Comparison of ENCODE assay signal across 8 cellular contexts in genomic region chr2:24971300-24971549, GRCh38. TPM values are rescaled to one million over a fixed set of nuclear protein-coding genes. Genes with fewer than 3 reads are reported as not detected.
DNase-seq lines count a peak whose midpoint lies in the region; ATAC-seq and TF ChIP-seq lines count a peak whose summit lies in the region.

No MANE protein-coding gene starts in this region.

- H3K9ac ChIP-seq in BLaER1 treated with 17β-estradiol and CSF1 and Interleukin-3, amounts not matched to agents 10 nM and 100 nM: peak overlapping the region; percentile 90 to 99 (median 94)
- peak overlapping the region; percentile 98 for H3K9ac ChIP-seq in adipocyte (ENCODE audit: low read length)

- no peaks in the 10 kb centered on the region; a peak in 1 of 22 replicates for H4K20me1 ChIP-seq in BLaER1 treated with 17β-estradiol and CSF1 and Interleukin-3, amounts not matched to agents 10 nM and 100 nM

- ATAC-seq in HG02759 (IDR thresholded peaks at IDR 0.05; ENCODE audit: unreplicated experiment): peak; percentile 1
- ATAC-seq in GM18868 (IDR thresholded peaks at IDR 0.05; ENCODE audit: unreplicated experiment): no peak
- no peak for ATAC-seq in GM18502 (IDR thresholded peaks at IDR 0.05; ENCODE audit: poor library complexity, unreplicated experiment)

- no peak for TF ChIP-seq CTCF in spleen (IDR thresholded peaks at IDR 0.05 in 8 of 11, conservative IDR thresholded peaks at IDR 0.05 in 3 of 11)

- peaks cover 7 to 23% (median 17%) of the 10 kb centered on the region in 10 experiments; a peak in 19 of 20 replicates for H3K4me1 ChIP-seq in BLaER1 treated with 17β-estradiol and CSF1 and Interleukin-3, amounts not matched to agents 10 nM and 100 nM
- H3K4me1 ChIP-seq in adipocyte (ENCODE audit: control insufficient read depth, insufficient read depth, low read length) (peaks cover 21% of the 10 kb centered on the region), spleen (peaks cover 4 to 49% (median 30%) of the 10 kb centered on the region in 6 donors)

- DNase-seq in adipocyte (ENCODE audit: low read depth) (no peak), spleen (no peak), T1000 (lab: John Stamatoyannopoulos, UW) (no peak)

- TF ChIP-seq POLR2A in spleen (IDR thresholded peaks at IDR 0.05): no peak

- H3K4me2 ChIP-seq in BLaER1 treated with 17β-estradiol and CSF1 and Interleukin-3, amounts not matched to agents 10 nM and 100 nM: peak overlapping the region; percentile 79 to 97 (median 87)

- no peaks in the 10 kb centered on the region for H3K9me3 ChIP-seq in BLaER1 treated with 17β-estradiol and CSF1 and Interleukin-3, amounts not matched to agents 10 nM and 100 nM (replicated peaks in 1 of 11)
- H3K9me3 ChIP-seq in adipocyte (ENCODE audit: control insufficient read depth, low read length): no peaks in the 10 kb centered on the region
- H3K9me3 ChIP-seq in spleen: no peaks in the 10 kb centered on the region

- intact Hi-C loops in spleen (cut with DNase I; ENCODE audit: low total_unique reads): no loop called here

- H3K27me3 ChIP-seq in BLaER1 treated with 17β-estradiol and CSF1 and Interleukin-3, amounts not matched to agents 10 nM and 100 nM: no peaks in the 10 kb centered on the region
- H3K27me3 ChIP-seq in adipocyte (replicated peaks; ENCODE audit: control insufficient read depth, insufficient read depth, low read length): no peaks in the 10 kb centered on the region
- no peaks in the 10 kb centered on the region for H3K27me3 ChIP-seq in spleen (replicated peaks in 1 of 7)

- H3K36me3 ChIP-seq in BLaER1 treated with 17β-estradiol and CSF1 and Interleukin-3, amounts not matched to agents 10 nM and 100 nM: peaks cover 12 to 17% (median 13%) of the 10 kb centered on the region in 11 experiments
- peaks cover 11% of the 10 kb centered on the region for H3K36me3 ChIP-seq in adipocyte (ENCODE audit: control insufficient read depth, insufficient read depth, low read length, severe bottlenecking)
- peaks cover 0 to 14% (median 12%) of the 10 kb centered on the region in 6 donors for H3K36me3 ChIP-seq in spleen

- 0 to 1% (median 0%) methylated on average over 18 to 20 of the region's 20 CpGs for WGBS in spleen, 5 donors

- H3K27ac ChIP-seq in BLaER1 treated with 17β-estradiol and CSF1 and Interleukin-3, amounts not matched to agents 10 nM and 100 nM: peak overlapping the region; percentile 87 to 100 (median 95)
- H3K27ac ChIP-seq in spleen: peak overlapping the region; percentile 94 to 99 (median 97)

- H3K4me3 ChIP-seq in BLaER1 treated with 17β-estradiol and CSF1 and Interleukin-3, amounts not matched to agents 10 nM and 100 nM: peak overlapping the region; percentile 67 to 91 (median 80)
- peak overlapping the region; percentile 94 for H3K4me3 ChIP-seq in adipocyte (ENCODE audit: low read length)
- peak overlapping the region; percentile 87 for H3K4me3 ChIP-seq in iPS-11a (ENCODE audit: low read depth, low read length)
- H3K4me3 ChIP-seq in spleen: peak overlapping the region; percentile 50 to 82 (median 66)

RNA-seq across cellular contexts. Expression of gene DNAJC27, which starts 0.5 kb away (rescaled TPM):
- total RNA-seq in spleen: 10 to 100 TPM in 1 of 7 donors, 1 to 10 TPM in 6; 4.6 to 10.5 (median 8.0) TPM
- polyA plus RNA-seq in spleen: 1 to 10 TPM; 1.7 to 3.0 (median 2.2) TPM

RNA-seq across cellular contexts. Expression of gene ADCY3, which starts 51.2 kb away (rescaled TPM):
- total RNA-seq in spleen: 10 to 100 TPM; 39.6 to 61.5 (median 58.2) TPM
- 10 to 100 TPM; 36.5 to 53.1 (median 42.4) TPM for polyA plus RNA-seq in spleen
